In genomic region chr1:37458551-37458950, GRCh38 we compare ENCODE assay signal across 1 cellular context.
TF ChIP-seq lines count a peak whose summit lies in the region.

No MANE protein-coding gene starts in this region.

TF ChIP-seq in K562, 482 proteins besides CTCF, POLR2A, EP300 and RAD21:
- TF ChIP-seq SP2 (IDR thresholded peaks at IDR 0.05; ENCODE audit: extremely low read depth, low read depth, low read length, poor library complexity, severe bottlenecking) (no peak), CREM (IDR thresholded peaks at IDR 0.05; ENCODE audit: low read depth) (0 out of 2 replicates have a peak, but pooled peaks have one; percentile 7)
